ENCODE assay signal across 21 cellular contexts in genomic region chr21:32132911-32133310, GRCh38.
"Had no signal": no experiment of that assay in that cellular context is flagged by ENCODE, and none has a peak within 500 bp of the region (broad histone marks: within the 10 kb centered on the region; RNA-seq: fewer than 3 reads in every experiment).

No MANE protein-coding gene starts in this region.

- DNase-seq: activated CD4-positive, alpha-beta memory T cell treated with anti-CD3 and anti-CD28 coated beads for 36 hours; activated CD4-positive, alpha-beta T cell treated with anti-CD3 and anti-CD28 coated beads for 1 hour; activated CD4-positive, alpha-beta T cell treated with anti-CD3 and anti-CD28 coated beads, Interleukin-2, amount 10 ng/mL, durations not matched to agents 7 days and 5 days; activated CD8-positive, alpha-beta memory T cell treated with anti-CD3 and anti-CD28 coated beads for 24 hours; activated effector memory CD4-positive, alpha-beta T cell treated with anti-CD3 and anti-CD28 coated beads, Interleukin-2, amount 50 U/mL, for 16 hours; activated naive CD4-positive, alpha-beta T cell treated with Interleukin-2 at 50 U/mL for 16 hours; activated naive CD8-positive, alpha-beta T cell treated with anti-CD3 and anti-CD28 coated beads, Interleukin-2, amount 50 U/mL, for 24 hours; activated T-cell treated with anti-CD3 and anti-CD28 coated beads, Interleukin-2, amount 50 U/mL, for 4 hours; amniotic stem cell; Karpas-422; NCI-H1105 treated with DMSO at 0.1 percent for 48 hours; NCI-H1436 treated with DMSO at 0.1 percent for 48 hours; NCI-H1930; NCI-H345; NCI-H510A; NCI-H526 treated with DMSO at 0.1 percent for 48 hours; Peyer's patch; SHP77 treated with DMSO at 0.1 percent for 48 hours had no signal

- H3K4me3 ChIP-seq: K562, Peyer's patch had no signal

- H3K9me3 ChIP-seq: Peyer's patch had no signal

- ATAC-seq: activated naive CD4-positive, alpha-beta T cell treated with anti-CD3 and anti-CD28 coated beads, Interleukin-2, amount 50 U/mL, for 72 hours; activated naive CD8-positive, alpha-beta T cell treated with anti-CD3 and anti-CD28 coated beads, Interleukin-2, amount 50 U/mL, for 24 hours; activated T-cell treated with anti-CD3 and anti-CD28 coated beads, Interleukin-2, amount 50 U/mL, for 4 hours; WTC11 had no signal

- H3K36me3 ChIP-seq: Peyer's patch had no signal

- H3K27ac ChIP-seq: Peyer's patch had no signal

- H3K27me3 ChIP-seq: Peyer's patch had no signal

- H3K4me1 ChIP-seq: Peyer's patch had no signal
